In the genomic region with DNA sequence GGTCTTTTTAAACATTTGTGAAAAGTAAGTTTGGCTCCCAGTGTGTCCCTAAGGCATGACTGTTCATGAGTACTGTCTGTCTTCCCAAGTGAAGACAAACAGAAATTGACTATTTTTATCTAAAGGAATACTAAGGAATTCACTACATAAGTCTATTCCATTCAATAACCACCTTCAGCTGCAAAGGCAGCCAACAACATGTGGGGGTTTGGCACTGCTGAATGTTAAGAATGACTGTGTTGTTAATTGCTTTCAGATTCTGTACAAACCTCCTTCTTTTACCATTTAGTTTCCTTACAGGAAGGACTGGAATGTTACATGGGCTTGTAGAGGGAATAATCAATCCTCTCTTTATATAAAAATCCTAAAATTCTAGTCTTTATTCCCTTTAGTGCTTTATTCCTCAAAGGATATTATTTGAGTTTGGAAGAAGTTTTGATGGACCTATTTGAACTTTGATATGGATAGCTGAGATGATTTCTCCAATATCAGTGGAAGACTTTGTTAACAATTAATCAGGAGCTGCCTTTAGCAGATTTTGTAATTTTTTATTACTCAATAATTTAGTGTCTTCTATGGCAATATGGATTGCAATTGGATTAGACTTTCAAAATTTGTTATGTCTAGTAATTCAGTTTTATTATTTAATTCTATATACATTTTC, we compare ENCODE assay signal across 20 cellular contexts.
"Had no signal": no experiment of that assay in that cellular context is flagged by ENCODE, and none has a peak within 500 bp of the region (broad histone marks: within the 10 kb centered on the region; RNA-seq: fewer than 3 reads in every experiment).

No MANE protein-coding gene starts in this region.

- H3K9me3 Mint-ChIP-seq: activated CD4-positive, alpha-beta T cell treated with anti-CD3 and anti-CD28 coated beads, Interleukin-2, amount 10 ng/mL, durations not matched to agents 24 days and 14 days; activated T-cell treated with anti-CD3 and anti-CD28 coated beads, Interleukin-2, amount 50 U/mL, for 24 hours had no signal

- H3K27ac Mint-ChIP-seq: activated CD4-positive, alpha-beta T cell treated with anti-CD3 and anti-CD28 coated beads, Interleukin-2, amount 10 ng/mL, durations not matched to agents 24 days and 14 days; activated CD8-positive, alpha-beta T cell treated with anti-CD3 and anti-CD28 coated beads, Interleukin-2, amount 10 ng/mL, durations not matched to agents 7 days and 5 days; activated naive CD8-positive, alpha-beta T cell treated with anti-CD3 and anti-CD28 coated beads, Interleukin-2, amount 10 ng/mL, durations not matched to agents 7 days and 5 days; activated T-cell treated with anti-CD3 and anti-CD28 coated beads, Interleukin-2, amount 50 U/mL, for 24 hours; activated T-helper 2 cell treated with anti-CD3 and anti-CD28 coated beads, Interferon-gamma antibody, Interleukin-2, Interleukin-4, amounts not matched to agents 10 μg/mL and 5 μg/mL and 100 μg/mL, durations not matched to agents 14 hours and 24 hours and 36 hours; immature natural killer cell; naive thymus-derived CD8-positive, alpha-beta T cell; stimulated activated memory B cell treated with anti-CD40 and anti-IgM and Interleukin-4, amounts not matched to agents 10 μg/mL and 1 μg/mL and 100 μg/mL, for 72 hours had no signal

- H3K27me3 Mint-ChIP-seq: activated CD4-positive, alpha-beta T cell treated with anti-CD3 and anti-CD28 coated beads, Interleukin-2, amount 10 ng/mL, durations not matched to agents 24 days and 14 days; activated naive CD8-positive, alpha-beta T cell treated with anti-CD3 and anti-CD28 coated beads, Interleukin-2, amount 10 ng/mL, durations not matched to agents 7 days and 5 days; activated T-cell treated with anti-CD3 and anti-CD28 coated beads, Interleukin-2, amount 50 U/mL, for 24 hours; naive thymus-derived CD8-positive, alpha-beta T cell; stimulated activated memory B cell treated with anti-CD40 and anti-IgM and Interleukin-4, amounts not matched to agents 10 μg/mL and 1 μg/mL and 100 μg/mL, for 72 hours had no signal

- DNase-seq: activated CD4-positive, alpha-beta T cell treated with anti-CD3 and anti-CD28 coated beads, Interleukin-2, amount 10 ng/mL, durations not matched to agents 24 days and 14 days; activated CD4-positive, CD25-positive, alpha-beta regulatory T cell; activated CD8-positive, alpha-beta T cell treated with anti-CD3 and anti-CD28 coated beads, Interleukin-2, amount 10 ng/mL, durations not matched to agents 7 days and 5 days; activated naive CD4-positive, alpha-beta T cell treated with Interleukin-2 at 50 U/mL for 16 hours; activated naive CD8-positive, alpha-beta T cell treated with anti-CD3 and anti-CD28 coated beads, Interleukin-2, amount 10 ng/mL, durations not matched to agents 7 days and 5 days; activated T-cell treated with anti-CD3 and anti-CD28 coated beads, Interleukin-2, amount 50 U/mL, for 24 hours; effector CD4-positive, alpha-beta T cell; immature natural killer cell; kidney glomerular epithelial cell; mesendoderm; naive thymus-derived CD8-positive, alpha-beta T cell; pancreas; sigmoid colon; spleen; stimulated activated CD4-positive, alpha-beta T cell treated with anti-CD3 and anti-CD28 coated beads, Interleukin-4, amount 100 ng/mL, for 4 hours; T-helper 9 cell; thyroid gland had no signal

- H3K4me3 ChIP-seq: pancreas, sigmoid colon, spleen, thyroid gland had no signal

- H3K4me1 Mint-ChIP-seq: activated CD4-positive, alpha-beta T cell treated with anti-CD3 and anti-CD28 coated beads, Interleukin-2, amount 10 ng/mL, durations not matched to agents 24 days and 14 days; activated naive CD8-positive, alpha-beta T cell treated with anti-CD3 and anti-CD28 coated beads, Interleukin-2, amount 10 ng/mL, durations not matched to agents 7 days and 5 days; immature natural killer cell; naive thymus-derived CD8-positive, alpha-beta T cell; stimulated activated memory B cell treated with anti-CD40 and anti-IgM and Interleukin-4, amounts not matched to agents 10 μg/mL and 1 μg/mL and 100 μg/mL, for 72 hours had no signal

- H3K4me3 Mint-ChIP-seq: activated CD4-positive, alpha-beta T cell treated with anti-CD3 and anti-CD28 coated beads, Interleukin-2, amount 10 ng/mL, durations not matched to agents 24 days and 14 days; activated CD8-positive, alpha-beta T cell treated with anti-CD3 and anti-CD28 coated beads, Interleukin-2, amount 10 ng/mL, durations not matched to agents 7 days and 5 days; activated naive CD8-positive, alpha-beta T cell treated with anti-CD3 and anti-CD28 coated beads, Interleukin-2, amount 10 ng/mL, durations not matched to agents 7 days and 5 days; activated T-cell treated with anti-CD3 and anti-CD28 coated beads, Interleukin-2, amount 50 U/mL, for 24 hours; immature natural killer cell; naive thymus-derived CD8-positive, alpha-beta T cell; stimulated activated memory B cell treated with anti-CD40 and anti-IgM and Interleukin-4, amounts not matched to agents 10 μg/mL and 1 μg/mL and 100 μg/mL, for 72 hours had no signal

- ATAC-seq: activated CD8-positive, alpha-beta T cell treated with anti-CD3 and anti-CD28 coated beads, Interleukin-2, amount 10 ng/mL, durations not matched to agents 7 days and 5 days; esophagus mucosa; naive thymus-derived CD8-positive, alpha-beta T cell; pancreas; stimulated activated memory B cell treated with anti-CD40 and anti-IgM and Interleukin-4, amounts not matched to agents 10 μg/mL and 1 μg/mL and 100 μg/mL, for 72 hours had no signal

- H3K36me3 Mint-ChIP-seq: activated naive CD8-positive, alpha-beta T cell treated with anti-CD3 and anti-CD28 coated beads, Interleukin-2, amount 10 ng/mL, durations not matched to agents 7 days and 5 days; immature natural killer cell; naive thymus-derived CD8-positive, alpha-beta T cell; stimulated activated memory B cell treated with anti-CD40 and anti-IgM and Interleukin-4, amounts not matched to agents 10 μg/mL and 1 μg/mL and 100 μg/mL, for 72 hours had no signal
